Comparison of ENCODE assay signal across 29 cellular contexts in genomic region chr6:11965499-11965898, GRCh38.
"Had no signal": no experiment of that assay in that cellular context is flagged by ENCODE, and none has a peak within 500 bp of the region (broad histone marks: within the 10 kb centered on the region; RNA-seq: fewer than 3 reads in every experiment).

No MANE protein-coding gene starts in this region.

- H3K4me1 ChIP-seq: foreskin keratinocyte had no signal

- ATAC-seq: activated CD4-positive, CD25-positive, alpha-beta regulatory T cell treated with anti-CD3 and anti-CD28 coated beads, Interleukin-2, amount 50 U/mL, for 24 hours; activated CD8-positive, alpha-beta T cell treated with anti-CD3 and anti-CD28 coated beads for 36 hours; activated T-cell treated with anti-CD3 and anti-CD28 coated beads, Interleukin-2, amount 50 U/mL, for 4 hours; activated T-helper 17 cell treated with anti-CD3 and anti-CD28 coated beads, Interleukin-2, amount 50 U/mL, for 72 hours; esophagus mucosa; foreskin keratinocyte; gastrocnemius medialis; heart left ventricle; T-helper 17 cell had no signal

- H3K36me3 ChIP-seq: brain microvascular endothelial cell, gastrocnemius medialis, heart left ventricle, WERI-Rb-1 had no signal

- H3K4me3 ChIP-seq: gastrocnemius medialis, heart left ventricle had no signal

- H3K27ac ChIP-seq: brain microvascular endothelial cell, foreskin keratinocyte, gastrocnemius medialis, heart left ventricle, WERI-Rb-1 had no signal

- H3K9me3 ChIP-seq: gastrocnemius medialis, heart left ventricle had no signal

- FAIRE-seq: astrocyte, colon had no signal

- DNase-seq: activated B cell treated with CpG ODN at 0.5 μM for 24 hours; activated CD4-positive, alpha-beta T cell treated with anti-CD3 and anti-CD28 coated beads for 48 hours; activated CD4-positive, alpha-beta T cell treated with anti-CD3 and anti-CD28 coated beads, Interleukin-2, amount 50 U/mL, for 1 hour; activated CD4-positive, alpha-beta T cell treated with anti-CD3 and anti-CD28 coated beads, Interleukin-2, amount 50 U/mL, for 48 hours; activated CD8-positive, alpha-beta memory T cell treated with anti-CD3 and anti-CD28 coated beads for 24 hours; activated CD8-positive, alpha-beta T cell treated with anti-CD3 and anti-CD28 coated beads for 36 hours; activated effector memory CD4-positive, alpha-beta T cell treated with Interleukin-2 at 50 U/mL for 16 hours; activated gamma-delta T cell treated with Interleukin-2 at 50 U/mL for 16 hours; activated naive CD4-positive, alpha-beta T cell treated with anti-CD3 and anti-CD28 coated beads, Interleukin-2, amount 50 U/mL, for 16 hours; activated naive CD4-positive, alpha-beta T cell treated with Interleukin-2 at 50 U/mL for 16 hours; activated T-cell treated with anti-CD3 and anti-CD28 coated beads, Interleukin-2, amount 50 U/mL, for 4 hours; amniotic stem cell; anterior cingulate cortex; brain microvascular endothelial cell; caudate nucleus; effector memory CD4-positive, alpha-beta T cell; endodermal cell; foreskin keratinocyte; gastrocnemius medialis; glutamatergic neuron; heart left ventricle; T-helper 17 cell; T1000; WERI-Rb-1 had no signal

- H3K27me3 ChIP-seq: brain microvascular endothelial cell, foreskin keratinocyte, gastrocnemius medialis, heart left ventricle had no signal
